ENCODE assay signal across 12 cellular contexts in the genomic region with DNA sequence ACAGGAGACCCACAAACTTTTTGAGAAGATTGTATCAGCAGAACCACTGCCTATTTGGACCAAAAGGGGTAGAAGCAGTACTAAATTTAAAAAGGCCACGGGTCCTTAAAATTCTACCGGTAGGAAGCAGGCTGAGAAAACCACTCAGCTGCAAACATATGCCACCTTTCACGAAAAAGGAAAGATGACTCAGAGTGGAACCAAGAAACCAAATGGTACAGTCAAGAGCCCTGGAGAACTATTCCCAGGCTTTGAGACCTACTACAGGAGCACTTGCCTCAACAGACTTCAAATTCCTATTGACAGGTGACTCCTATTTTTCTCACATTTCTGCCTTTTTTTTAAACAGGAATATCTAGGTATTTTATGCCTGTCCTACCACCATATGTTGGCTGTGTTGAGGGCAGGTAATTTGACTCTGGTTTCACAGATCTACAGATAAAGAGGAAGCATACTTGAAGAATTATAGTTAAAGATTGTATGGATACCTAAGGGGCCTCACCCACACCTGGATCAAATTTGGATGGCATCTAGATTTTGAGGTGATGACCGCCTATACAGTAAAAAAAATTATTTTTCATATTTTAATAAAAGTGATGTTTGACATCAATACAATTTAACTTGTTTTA. TPM values are rescaled to one million over a fixed set of nuclear protein-coding genes. Genes with fewer than 3 reads are reported as not detected.
DNase-seq lines count a peak whose midpoint lies in the region; ATAC-seq lines count a peak whose summit lies in the region.
"Had no signal": no experiment of that assay in that cellular context is flagged by ENCODE, and none has a peak within 500 bp of the region (broad histone marks: within the 10 kb centered on the region; RNA-seq: fewer than 3 reads in every experiment).

No MANE protein-coding gene starts in this region.

- DNase-seq in NCI-H69 (lab: John Stamatoyannopoulos, UW) = peak; percentile 60
- no peak for DNase-seq in ecto neural progenitor cell (ENCODE audit: low spot score)
- DNase-seq in SIG-M5 (lab: John Stamatoyannopoulos, UW) = no peak
- no peak for DNase-seq in H4 (ENCODE audit: low spot score)
- no peak for DNase-seq in stimulated activated CD4-positive, alpha-beta T cell treated with anti-CD3 and anti-CD28 coated beads, Interleukin-12 subunit alpha, Interleukin-12 subunit beta, amount 100 ng/mL, for 4 hours
- DNase-seq: activated gamma-delta T cell treated with Interleukin-2 at 50 U/mL for 16 hours, C1 segment of cervical spinal cord had no signal

- peak; percentile 64 for ATAC-seq in GM18517 (IDR thresholded peaks at IDR 0.05; ENCODE audit: unreplicated experiment)
- peak; percentile 62 for ATAC-seq in GM21423 (IDR thresholded peaks at IDR 0.05; ENCODE audit: unreplicated experiment)
- ATAC-seq in HG03066 (IDR thresholded peaks at IDR 0.05; ENCODE audit: low read depth, unreplicated experiment) = peak; percentile 55
- ATAC-seq: gastroesophageal sphincter, WTC11 had no signal

RNA-seq across cellular contexts. Expression of gene GOLIM4, which starts 10.1 kb away (rescaled TPM):
- 31.2 and 42.0 TPM in 2 replicates for total RNA-seq in H4 (2014; rRNA removed; shearing (Covaris generic))
